ENCODE assay signal across 17 cellular contexts in genomic region chr1:241457421-241457820, GRCh38.
DNase-seq lines count a peak whose midpoint lies in the region; ATAC-seq, FAIRE-seq and TF ChIP-seq lines count a peak whose summit lies in the region.
"Had no signal": no experiment of that assay in that cellular context is flagged by ENCODE, and none has a peak within 500 bp of the region (broad histone marks: within the 10 kb centered on the region; RNA-seq: fewer than 3 reads in every experiment).

No MANE protein-coding gene starts in this region.

- no peak overlapping the region for H3K56ac ChIP-seq in H1 (replicated peaks; ENCODE audit: insufficient read length, low read depth, low read length)

- no peak overlapping the region for H3K23ac ChIP-seq in H1 (ENCODE audit: insufficient read length)

- no peaks in the 10 kb centered on the region for H3K79me2 ChIP-seq in H1 (ENCODE audit: control insufficient read depth in 1 of 2, insufficient read depth in 2 of 2, low read length in 2 of 2)

- H3K4ac ChIP-seq in H1 (replicated peaks; ENCODE audit: insufficient read length, low read depth, low read length) = no peak overlapping the region

- POLR2A ChIA-PET in H1 (lab: Charles Lee; ENCODE audit: partially characterized antibody) = no interaction called here

- no peaks in the 10 kb centered on the region for H3K4me1 ChIP-seq in H1 (replicated peaks in 1 of 4; ENCODE audit: control insufficient read depth in 3 of 4, insufficient read depth in 4 of 4, low read length in 3 of 4)

- H3K36me3 ChIP-seq in H7 (replicated peaks; ENCODE audit: control insufficient read depth, insufficient read depth, low read length) (no peaks in the 10 kb centered on the region), H1 (ENCODE audit: control insufficient read depth in 2 of 4, insufficient read depth in 4 of 4, low read length in 3 of 4) (no peaks in the 10 kb centered on the region)

- no peak overlapping the region for H3K18ac ChIP-seq in H1 (ENCODE audit: extremely low read depth, low read length)

- peak; percentile 19 for FAIRE-seq in H1 (lab: Jason Lieb, UNC)
- FAIRE-seq: A204.1, GM12878, GM18507 had no signal

- H3K79me1 ChIP-seq in H1 (ENCODE audit: low read depth, low read length) = no peaks in the 10 kb centered on the region

- no peak overlapping the region for H4K5ac ChIP-seq in H1 (ENCODE audit: insufficient read length, low read depth, low read length)

- H4K91ac ChIP-seq in H1 (replicated peaks; ENCODE audit: insufficient read length, low read length) = no peak overlapping the region

- H4K8ac ChIP-seq in H1 (ENCODE audit: extremely low read depth, insufficient read depth, low read length) = no peak overlapping the region

- no peak overlapping the region for H3K14ac ChIP-seq in H1 (ENCODE audit: insufficient read length)

- no peak overlapping the region for H2AFZ ChIP-seq in H1 (ENCODE audit: low read length)
- H2AFZ ChIP-seq: GM23248 had no signal

- H2BK5ac ChIP-seq in H1 (ENCODE audit: low read depth, low read length) = no peak overlapping the region

- no peak overlapping the region for H3K27ac ChIP-seq in H1 (ENCODE audit: low read depth, low read length)
- H3K27ac ChIP-seq: GM23248 had no signal

- H3K23me2 ChIP-seq in H1 (ENCODE audit: low read depth, low read length) = no peaks in the 10 kb centered on the region

- H2BK15ac ChIP-seq in H1 (ENCODE audit: low read length) = no peak overlapping the region

- DNase-seq in H7 = peak; percentile 19
- no peak for DNase-seq in H1 (ENCODE audit: low read depth in 1 of 2, low spot score in 2 of 2)
- DNase-seq in iPS DF 4.7 (ENCODE audit: extremely low read depth, low spot score) = peak; percentile 16
- no peak for DNase-seq in cerebellar cortex (ENCODE audit: low spot score)
- no peak for DNase-seq in NCI-H1092 treated with DMSO at 0.1 percent for 48 hours (lab: John Stamatoyannopoulos, UW)
- DNase-seq in NCI-H345 (lab: John Stamatoyannopoulos, UW) = no peak
- DNase-seq: C1 segment of cervical spinal cord; Calu3; CD4-positive, alpha-beta T cell; DMS 273 treated with DMSO at 0.1 percent for 48 hours; GM23248; KG1 had no signal

- no peak overlapping the region for H2BK12ac ChIP-seq in H1 (ENCODE audit: low read depth, low read length)

- peaks cover 6% of the 10 kb centered on the region; the same call in 1 of the 2 replicates for H3K27me3 ChIP-seq in H7 (ENCODE audit: control insufficient read depth, insufficient read depth, low read length)
- peaks cover 0 to 25% (median 12%) of the 10 kb centered on the region in 4 experiments; a peak in 6 of 7 replicates for H3K27me3 ChIP-seq in H1 (replicated peaks in 1 of 4; ENCODE audit: control insufficient read depth in 3 of 4, extremely low read depth in 1 of 4, insufficient read depth in 3 of 4, low read length in 3 of 4)

- no peak overlapping the region for H2AK5ac ChIP-seq in H1 (ENCODE audit: low read depth, low read length)

- no peak overlapping the region for H2BK120ac ChIP-seq in H1 (replicated peaks; ENCODE audit: low read depth, low read length)

- no peak overlapping the region for H3K4me2 ChIP-seq in H1 (ENCODE audit: insufficient read depth in 1 of 2, low read depth in 2 of 2, low read length in 2 of 2)

- no peak overlapping the region for H3K4me3 ChIP-seq in H7 (ENCODE audit: insufficient read depth, low read depth, low read length)
- H3K4me3 ChIP-seq in H1 (ENCODE audit: extremely low read depth in 1 of 4, insufficient read depth in 2 of 4, low read depth in 3 of 4, low read length in 4 of 4) = no peak overlapping the region
- H3K4me3 ChIP-seq: GM12878, GM23248 had no signal

- TF ChIP-seq RAD21 in H1 (IDR thresholded peaks at IDR 0.05 in 1 of 2, conservative IDR thresholded peaks at IDR 0.05 in 1 of 2; ENCODE audit: low read depth in 2 of 2, low read length in 2 of 2) = no peak

- CTCF ChIA-PET in H1 (lab: Charles Lee; ENCODE audit: partially characterized antibody) = interaction anchor here (0.8 kb wide), 1 partner anchor 24 kb away, joined by 3 read pairs; no protein-coding TSS in a partner anchor

- no peak for TF ChIP-seq EP300 in H1 (IDR thresholded peaks at IDR 0.05; ENCODE audit: borderline replicate concordance in 1 of 2, low read depth in 2 of 2, low read length in 2 of 2)

- no peak for TF ChIP-seq CTCF in H1 (IDR thresholded peaks at IDR 0.05; ENCODE audit: control extremely low read depth in 1 of 3, insufficient read depth in 1 of 3, low read depth in 1 of 3, low read length in 3 of 3)

- H4K20me1 ChIP-seq in H1 (replicated peaks in 1 of 2; ENCODE audit: control insufficient read depth in 1 of 2, insufficient read depth in 2 of 2, low read length in 2 of 2) = peaks cover 0 to 2% of the 10 kb centered on the region in 2 experiments

- TF ChIP-seq POLR2A in H1 (IDR thresholded peaks at IDR 0.05; ENCODE audit: control extremely low read depth in 1 of 2, low read depth in 2 of 2, low read length in 2 of 2) = no peak

- no peak overlapping the region for H3K9ac ChIP-seq in H1 (replicated peaks in 1 of 4; ENCODE audit: extremely low read depth in 1 of 4, low read depth in 3 of 4, low read length in 3 of 4)
- H3K9ac ChIP-seq: GM23248 had no signal

- no peaks in the 10 kb centered on the region for H3K9me3 ChIP-seq in H1 (ENCODE audit: insufficient read depth in 2 of 2, low read depth in 1 of 2, low read length in 1 of 2)

- H2BK20ac ChIP-seq in H1 (ENCODE audit: low read length) = no peak overlapping the region

- no peak for ATAC-seq in GM21381 (IDR thresholded peaks at IDR 0.05; ENCODE audit: unreplicated experiment)
- ATAC-seq: GM12878, HCT116 had no signal

TF ChIP-seq in H1, 55 proteins besides CTCF, POLR2A, EP300 and RAD21 (continues in another document):
- TF ChIP-seq POU5F1 (IDR thresholded peaks at IDR 0.05; ENCODE audit: low read depth, low read length) = peak; percentile 69; the same call in 1 of the 2 replicates
- TF ChIP-seq EGR1 (IDR thresholded peaks at IDR 0.05; ENCODE audit: borderline replicate concordance, low read depth, low read length) = no peak
- peak; percentile 68; the same call in 1 of the 2 replicates for TF ChIP-seq CEBPB (IDR thresholded peaks at IDR 0.05; ENCODE audit: low read depth, low read length)
- TF ChIP-seq, protein P1, sequence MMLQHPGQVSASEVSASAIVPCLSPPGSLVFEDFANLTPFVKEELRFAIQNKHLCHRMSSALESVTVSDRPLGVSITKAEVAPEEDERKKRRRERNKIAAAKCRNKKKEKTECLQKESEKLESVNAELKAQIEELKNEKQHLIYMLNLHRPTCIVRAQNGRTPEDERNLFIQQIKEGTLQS (IDR thresholded peaks at IDR 0.05; ENCODE audit: insufficient read depth, low read depth, low read length) = no peak

Comparison
In these comparisons a context has a peak if more than half of its experiments do, and no peak if none do; other contexts are left out.
1. DNase-seq: peak in H7 (single experiment) and iPS DF 4.7 (single experiment); none in H1 (0 of 2), cerebellar cortex (single experiment), NCI-H1092 treated with DMSO at 0.1 percent for 48 hours (single experiment) and NCI-H345 (single experiment).